Comparison of ENCODE assay signal across 17 cellular contexts in the genomic region with DNA sequence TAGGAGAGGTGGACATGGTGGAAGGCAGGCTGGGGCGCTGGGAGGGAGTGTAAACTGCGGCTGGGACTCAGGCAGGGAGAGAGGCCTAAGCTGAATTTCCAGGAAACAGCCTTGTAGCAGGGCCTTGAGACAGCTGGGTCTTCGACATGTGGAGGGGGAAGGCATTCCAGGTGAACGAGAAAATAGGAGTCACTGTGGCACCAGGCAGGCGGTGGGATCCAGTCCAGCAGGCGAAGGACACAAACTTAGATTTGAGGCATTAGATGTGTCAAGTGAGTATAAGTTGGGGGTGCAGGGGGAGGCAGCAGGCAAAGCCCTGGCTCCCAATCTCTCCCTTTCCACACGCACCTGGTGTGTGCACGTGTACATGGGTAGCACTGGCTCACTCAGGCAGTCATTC.
"Had no signal": no experiment of that assay in that cellular context is flagged by ENCODE, and none has a peak within 500 bp of the region (broad histone marks: within the 10 kb centered on the region; RNA-seq: fewer than 3 reads in every experiment).

No MANE protein-coding gene starts in this region.

- ATAC-seq: natural killer cell treated with Interleukin-12 subunit alpha and Interleukin-12 subunit beta and Interleukin-15 and Interleukin-18, amount 100 ng/mL, for 72 hours; sciatic nerve; stimulated activated effector memory CD8-positive, alpha-beta T cell treated with anti-CD3 and anti-CD28 coated beads, Interleukin-12 subunit alpha, Interleukin-12 subunit beta, amount 100 ng/mL, for 72 hours had no signal

- H3K27me3 ChIP-seq: neural progenitor cell, thyroid gland, vagina had no signal

- DNase-seq: effector CD4-positive, alpha-beta T cell; stimulated activated CD4-positive, alpha-beta T cell treated with anti-CD3 and anti-CD28 coated beads, Interleukin-2, amount 100 ng/mL, for 24 hours; stimulated activated CD4-positive, alpha-beta T cell treated with anti-CD3 and anti-CD28 coated beads, Interleukin-4, amount 100 ng/mL, for 24 hours; stimulated activated naive CD4-positive, alpha-beta T cell treated with Interleukin-2 at 50 U/mL for 16 hours; stomach; thyroid gland; trophoblast cell had no signal

- H2AFZ ChIP-seq: neural progenitor cell, parathyroid adenoma had no signal

- H3K9ac ChIP-seq: neural progenitor cell, parathyroid adenoma had no signal

- H3K36me3 Mint-ChIP-seq: memory B cell; natural killer cell treated with Interleukin-12 subunit alpha and Interleukin-12 subunit beta and Interleukin-15 and Interleukin-18, amount 100 ng/mL, for 72 hours; neural progenitor cell; stimulated activated effector memory CD8-positive, alpha-beta T cell treated with anti-CD3 and anti-CD28 coated beads, Interleukin-12 subunit alpha, Interleukin-12 subunit beta, amount 100 ng/mL, for 72 hours had no signal

- H3K79me2 ChIP-seq: parathyroid adenoma had no signal

- H3K27ac Mint-ChIP-seq: memory B cell; natural killer cell treated with Interleukin-12 subunit alpha and Interleukin-12 subunit beta and Interleukin-15 and Interleukin-18, amount 100 ng/mL, for 72 hours; neural progenitor cell; progenitor cell of endocrine pancreas; stimulated activated effector memory CD8-positive, alpha-beta T cell treated with anti-CD3 and anti-CD28 coated beads, Interleukin-12 subunit alpha, Interleukin-12 subunit beta, amount 100 ng/mL, for 72 hours had no signal

- H3K9me3 ChIP-seq: stomach, thyroid gland, vagina had no signal

- H3K4me1 ChIP-seq: neural progenitor cell, parathyroid adenoma, stomach, thyroid gland, vagina had no signal

- H3K4me2 ChIP-seq: neural progenitor cell had no signal

- H3K36me3 ChIP-seq: neural progenitor cell, stomach, thyroid gland, vagina had no signal

- H3K9me3 Mint-ChIP-seq: memory B cell; natural killer cell treated with Interleukin-12 subunit alpha and Interleukin-12 subunit beta and Interleukin-15 and Interleukin-18, amount 100 ng/mL, for 72 hours; stimulated activated effector memory CD8-positive, alpha-beta T cell treated with anti-CD3 and anti-CD28 coated beads, Interleukin-12 subunit alpha, Interleukin-12 subunit beta, amount 100 ng/mL, for 72 hours had no signal

- H3K4me3 Mint-ChIP-seq: memory B cell; natural killer cell treated with Interleukin-12 subunit alpha and Interleukin-12 subunit beta and Interleukin-15 and Interleukin-18, amount 100 ng/mL, for 72 hours; neural progenitor cell; stimulated activated effector memory CD8-positive, alpha-beta T cell treated with anti-CD3 and anti-CD28 coated beads, Interleukin-12 subunit alpha, Interleukin-12 subunit beta, amount 100 ng/mL, for 72 hours had no signal

- H3K27ac ChIP-seq: dorsolateral prefrontal cortex, neural progenitor cell, parathyroid adenoma, stomach, thyroid gland, vagina had no signal

- H3K4me3 ChIP-seq: dorsolateral prefrontal cortex, lung, neural progenitor cell, stomach, thyroid gland, vagina had no signal

- H3K4me1 Mint-ChIP-seq: memory B cell; stimulated activated effector memory CD8-positive, alpha-beta T cell treated with anti-CD3 and anti-CD28 coated beads, Interleukin-12 subunit alpha, Interleukin-12 subunit beta, amount 100 ng/mL, for 72 hours had no signal
